Comparison of ENCODE assay signal across 1 cellular context in the genomic region with DNA sequence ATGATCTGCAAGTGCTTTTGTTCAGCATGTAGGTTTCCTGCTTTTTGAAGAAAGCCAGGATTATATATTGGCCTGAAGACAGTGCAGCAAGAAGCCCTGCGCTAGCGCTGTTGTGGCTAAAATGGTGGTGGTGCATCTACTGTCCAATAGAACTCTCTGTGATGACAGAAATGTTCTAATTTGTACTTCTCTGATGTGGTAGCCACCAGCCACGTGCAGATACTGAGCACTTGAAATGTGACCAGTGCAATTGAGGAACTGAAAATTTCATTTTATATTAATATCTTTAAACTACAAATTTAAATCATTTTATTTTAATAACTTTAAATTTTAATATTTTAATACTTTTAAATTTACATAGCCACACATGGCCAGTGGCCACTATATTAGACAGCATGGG.
TF ChIP-seq lines count a peak whose summit lies in the region.

No MANE protein-coding gene starts in this region.

TF ChIP-seq in GM23338, 12 proteins besides CTCF, POLR2A, EP300 and RAD21 (continued from another document):
- TF ChIP-seq, protein P1, sequence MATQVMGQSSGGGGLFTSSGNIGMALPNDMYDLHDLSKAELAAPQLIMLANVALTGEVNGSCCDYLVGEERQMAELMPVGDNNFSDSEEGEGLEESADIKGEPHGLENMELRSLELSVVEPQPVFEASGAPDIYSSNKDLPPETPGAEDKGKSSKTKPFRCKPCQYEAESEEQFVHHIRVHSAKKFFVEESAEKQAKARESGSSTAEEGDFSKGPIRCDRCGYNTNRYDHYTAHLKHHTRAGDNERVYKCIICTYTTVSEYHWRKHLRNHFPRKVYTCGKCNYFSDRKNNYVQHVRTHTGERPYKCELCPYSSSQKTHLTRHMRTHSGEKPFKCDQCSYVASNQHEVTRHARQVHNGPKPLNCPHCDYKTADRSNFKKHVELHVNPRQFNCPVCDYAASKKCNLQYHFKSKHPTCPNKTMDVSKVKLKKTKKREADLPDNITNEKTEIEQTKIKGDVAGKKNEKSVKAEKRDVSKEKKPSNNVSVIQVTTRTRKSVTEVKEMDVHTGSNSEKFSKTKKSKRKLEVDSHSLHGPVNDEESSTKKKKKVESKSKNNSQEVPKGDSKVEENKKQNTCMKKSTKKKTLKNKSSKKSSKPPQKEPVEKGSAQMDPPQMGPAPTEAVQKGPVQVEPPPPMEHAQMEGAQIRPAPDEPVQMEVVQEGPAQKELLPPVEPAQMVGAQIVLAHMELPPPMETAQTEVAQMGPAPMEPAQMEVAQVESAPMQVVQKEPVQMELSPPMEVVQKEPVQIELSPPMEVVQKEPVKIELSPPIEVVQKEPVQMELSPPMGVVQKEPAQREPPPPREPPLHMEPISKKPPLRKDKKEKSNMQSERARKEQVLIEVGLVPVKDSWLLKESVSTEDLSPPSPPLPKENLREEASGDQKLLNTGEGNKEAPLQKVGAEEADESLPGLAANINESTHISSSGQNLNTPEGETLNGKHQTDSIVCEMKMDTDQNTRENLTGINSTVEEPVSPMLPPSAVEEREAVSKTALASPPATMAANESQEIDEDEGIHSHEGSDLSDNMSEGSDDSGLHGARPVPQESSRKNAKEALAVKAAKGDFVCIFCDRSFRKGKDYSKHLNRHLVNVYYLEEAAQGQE (IDR thresholded peaks at IDR 0.05; ENCODE audit: unreplicated experiment): no peak
- TF ChIP-seq EZH2 (IDR thresholded peaks at IDR 0.05; ENCODE audit: low read depth, unreplicated experiment): no peak
